ENCODE assay signal across 17 cellular contexts in genomic region chr3:37229291-37229690, GRCh38. TPM values are rescaled to one million over a fixed set of nuclear protein-coding genes. Genes with fewer than 3 reads are reported as not detected.
DNase-seq lines count a peak whose midpoint lies in the region; ATAC-seq and TF ChIP-seq lines count a peak whose summit lies in the region.
"Had no signal": no experiment of that assay in that cellular context is flagged by ENCODE, and none has a peak within 500 bp of the region (broad histone marks: within the 10 kb centered on the region; RNA-seq: fewer than 3 reads in every experiment).

No MANE protein-coding gene starts in this region.

- H3K9me3 Mint-ChIP-seq in natural killer cell (no peaks in the 10 kb centered on the region), nephron progenitor cell (peaks cover 24% of the 10 kb centered on the region)
- H3K9me3 Mint-ChIP-seq in natural killer cell treated with Interleukin-12 subunit alpha and Interleukin-12 subunit beta and Interleukin-15 and Interleukin-18, amount 100 ng/mL, for 72 hours: no peaks in the 10 kb centered on the region
- H3K9me3 Mint-ChIP-seq: HFFc6 had no signal

- H3K27ac ChIP-seq in colonic mucosa: peak overlapping the region; percentile 73

- H3K4me3 Mint-ChIP-seq in natural killer cell (no peak overlapping the region), nephron progenitor cell (no peak overlapping the region)
- H3K4me3 Mint-ChIP-seq in natural killer cell treated with Interleukin-12 subunit alpha and Interleukin-12 subunit beta and Interleukin-15 and Interleukin-18, amount 100 ng/mL, for 72 hours: no peak overlapping the region
- H3K4me3 Mint-ChIP-seq: HFFc6 had no signal

- H3K4me3 ChIP-seq in colonic mucosa: no peak overlapping the region
- H3K4me3 ChIP-seq: GM12878 had no signal

- no peak for DNase-seq in natural killer cell
- DNase-seq in natural killer cell treated with Interleukin-12 subunit alpha and Interleukin-12 subunit beta and Interleukin-15 and Interleukin-18, amount 100 ng/mL, for 72 hours (ENCODE audit: low spot score): no peak
- DNase-seq in colonic mucosa: no peak
- DNase-seq in nephron progenitor cell: no peak
- no peak for DNase-seq in NCI-H2029 (lab: John Stamatoyannopoulos, UW)
- DNase-seq in SK-N-DZ (ENCODE audit: low spot score): no peak
- DNase-seq: C1 segment of cervical spinal cord, HFFc6, Karpas-422, MM.1S, NCI-H1105, NCI-H1694 treated with DMSO at 0.1 percent for 48 hours, NCI-H2171, NCI-H510A treated with DMSO at 0.1 percent for 48 hours had no signal

- H3K36me3 ChIP-seq in colonic mucosa: no peaks in the 10 kb centered on the region

- H3K4me1 Mint-ChIP-seq in natural killer cell: peaks cover 21 to 22% of the 10 kb centered on the region in 2 donors
- H3K4me1 Mint-ChIP-seq in natural killer cell treated with Interleukin-12 subunit alpha and Interleukin-12 subunit beta and Interleukin-15 and Interleukin-18, amount 100 ng/mL, for 72 hours (ENCODE audit: low read depth in 2 of 2): peaks cover 14 to 15% of the 10 kb centered on the region in 2 donors
- peaks cover 43% of the 10 kb centered on the region for H3K4me1 Mint-ChIP-seq in nephron progenitor cell

- no peak overlapping the region for H3K9ac ChIP-seq in colonic mucosa (ENCODE audit: low read depth in 2 of 2, low read length in 2 of 2)

- TF ChIP-seq CTCF in natural killer cell (IDR thresholded peaks at IDR 0.05) (no peak), colonic mucosa (IDR thresholded peaks at IDR 0.05) (no peak), nephron progenitor cell (IDR thresholded peaks at IDR 0.05) (no peak)

- H3K27ac Mint-ChIP-seq in natural killer cell (peak overlapping the region; percentile 50 to 62), nephron progenitor cell (peak overlapping the region; percentile 87)
- peak overlapping the region in 1 of 2 donors; percentile 11 for H3K27ac Mint-ChIP-seq in natural killer cell treated with Interleukin-12 subunit alpha and Interleukin-12 subunit beta and Interleukin-15 and Interleukin-18, amount 100 ng/mL, for 72 hours
- H3K27ac Mint-ChIP-seq: HFFc6 had no signal

- H3K4me1 ChIP-seq in colonic mucosa: peaks cover 6% of the 10 kb centered on the region

- no peaks in the 10 kb centered on the region for H3K9me3 ChIP-seq in colonic mucosa

- intact Hi-C loops in natural killer cell (cut with micrococcal nuclease) (no loop called here), colonic mucosa (cut with DNase I) (no loop called here)

- H3K36me3 Mint-ChIP-seq in natural killer cell (no peaks in the 10 kb centered on the region), nephron progenitor cell (ENCODE audit: low read depth) (peaks cover 16% of the 10 kb centered on the region)
- no peaks in the 10 kb centered on the region for H3K36me3 Mint-ChIP-seq in natural killer cell treated with Interleukin-12 subunit alpha and Interleukin-12 subunit beta and Interleukin-15 and Interleukin-18, amount 100 ng/mL, for 72 hours

- H3K27me3 Mint-ChIP-seq in natural killer cell (ENCODE audit: low read depth in 2 of 2) (no peaks in the 10 kb centered on the region), nephron progenitor cell (ENCODE audit: low read depth, poor library complexity) (peaks cover 3% of the 10 kb centered on the region)
- H3K27me3 Mint-ChIP-seq in natural killer cell treated with Interleukin-12 subunit alpha and Interleukin-12 subunit beta and Interleukin-15 and Interleukin-18, amount 100 ng/mL, for 72 hours: peaks cover 0 to 2% of the 10 kb centered on the region in 2 donors

- ATAC-seq in natural killer cell (no peak), GM21723 (IDR thresholded peaks at IDR 0.05; ENCODE audit: unreplicated experiment) (no peak), GM18517 (IDR thresholded peaks at IDR 0.05; ENCODE audit: unreplicated experiment) (no peak)
- no peak for ATAC-seq in natural killer cell treated with Interleukin-12 subunit alpha and Interleukin-12 subunit beta and Interleukin-15 and Interleukin-18, amount 100 ng/mL, for 72 hours
- ATAC-seq: GM12878 had no signal

- no peaks in the 10 kb centered on the region for H3K27me3 ChIP-seq in colonic mucosa

RNA-seq across cellular contexts. Expression of gene GOLGA4, which starts 13.8 kb away (rescaled TPM):
- total RNA-seq in natural killer cell: 10 to 100 TPM; 73.4 to 88.6 (median 80.0) TPM
- 10 to 100 TPM; 55.1 to 91.3 TPM for total RNA-seq in natural killer cell treated with Interleukin-12 subunit alpha and Interleukin-12 subunit beta and Interleukin-15 and Interleukin-18, amount 100 ng/mL, for 72 hours
- 100 to 1,000 TPM; 106 to 110 TPM for total RNA-seq in colonic mucosa
- polyA plus RNA-seq in SK-N-DZ (2014; cell fraction: cytosol; rRNA removed): 9.3 and 11.5 TPM in 2 replicates
- 11.8 and 13.2 TPM in 2 replicates for polyA plus RNA-seq in SK-N-DZ (2014; cell fraction: nucleus; rRNA removed)

RNA-seq across cellular contexts. Expression of gene LRRFIP2, which starts 54.9 kb away (rescaled TPM):
- 10 to 100 TPM; 49.0 to 86.1 (median 66.0) TPM for total RNA-seq in natural killer cell
- 10 to 100 TPM; 37.2 to 52.0 TPM for total RNA-seq in natural killer cell treated with Interleukin-12 subunit alpha and Interleukin-12 subunit beta and Interleukin-15 and Interleukin-18, amount 100 ng/mL, for 72 hours
- 100 to 1,000 TPM in 1 of 2 donors, 10 to 100 TPM in 1; 87.0 to 120 TPM for total RNA-seq in colonic mucosa
- 25.9 and 26.7 TPM in 2 replicates for polyA plus RNA-seq in SK-N-DZ (2014; cell fraction: cytosol; rRNA removed)
- 25.4 and 25.6 TPM in 2 replicates for polyA plus RNA-seq in SK-N-DZ (2014; cell fraction: nucleus; rRNA removed)
